1 cellular context compared by ENCODE assay signal in the genomic region with DNA sequence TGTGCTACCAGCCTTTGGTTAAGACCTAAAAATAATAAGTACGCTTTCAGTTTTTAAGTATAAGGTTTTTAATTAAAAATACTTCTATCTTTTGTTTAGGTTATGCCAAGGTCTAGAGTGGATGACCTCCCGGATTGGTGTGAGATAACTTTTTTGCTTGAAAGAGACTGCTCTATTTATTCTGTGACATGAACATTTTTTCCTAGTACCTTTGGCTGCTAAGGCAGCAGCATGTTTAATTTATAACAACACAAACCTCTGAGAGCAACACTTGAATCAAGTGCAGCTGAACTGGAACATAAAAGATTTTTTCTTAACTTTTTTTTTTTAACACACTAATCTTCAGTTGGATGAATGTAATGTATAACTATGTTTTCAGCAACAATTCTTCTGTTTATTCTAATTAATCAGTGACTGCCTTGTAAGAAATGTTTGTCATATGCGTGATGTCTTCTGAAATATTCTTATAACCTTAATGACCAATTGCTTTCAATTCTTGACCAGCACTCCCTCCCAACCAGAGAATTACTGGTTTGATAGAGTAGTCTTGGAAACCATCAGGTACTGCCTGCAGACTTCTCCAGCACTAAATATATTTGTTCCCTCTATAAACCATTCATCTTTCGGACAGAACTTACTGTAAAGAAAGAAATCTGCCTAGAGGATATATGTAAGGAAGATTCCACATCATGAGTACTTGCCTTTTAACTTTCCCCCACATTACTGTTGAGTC.
TF ChIP-seq lines count a peak whose summit lies in the region.

No MANE protein-coding gene starts in this region.

TF ChIP-seq in K562, 482 proteins besides CTCF, POLR2A, EP300 and RAD21:
- no peak for TF ChIP-seq NR4A1 (CRISPR knock-in tag; IDR thresholded peaks at IDR 0.05)
- TF ChIP-seq NR4A1 (tag; IDR thresholded peaks at IDR 0.05) = no peak
- TF ChIP-seq, protein P1, sequence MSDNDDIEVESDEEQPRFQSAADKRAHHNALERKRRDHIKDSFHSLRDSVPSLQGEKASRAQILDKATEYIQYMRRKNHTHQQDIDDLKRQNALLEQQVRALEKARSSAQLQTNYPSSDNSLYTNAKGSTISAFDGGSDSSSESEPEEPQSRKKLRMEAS (CRISPR knock-in tag; IDR thresholded peaks at IDR 0.05) = no peak
TF ChIP-seq in K562: peak in this region for 0.
